12 cellular contexts compared by ENCODE assay signal in genomic region chr1:205429742-205430464, GRCh38. TPM values are rescaled to one million over a fixed set of nuclear protein-coding genes. Genes with fewer than 3 reads are reported as not detected.
DNase-seq lines count a peak whose midpoint lies in the region; ATAC-seq, FAIRE-seq and TF ChIP-seq lines count a peak whose summit lies in the region.
"Had no signal": no experiment of that assay in that cellular context is flagged by ENCODE, and none has a peak within 500 bp of the region (broad histone marks: within the 10 kb centered on the region; RNA-seq: fewer than 3 reads in every experiment).

No MANE protein-coding gene starts in this region.

- no peak overlapping the region for H3K9ac ChIP-seq in astrocyte (ENCODE audit: low read length)
- no peak overlapping the region for H3K9ac ChIP-seq in keratinocyte (ENCODE audit: control insufficient read depth, extremely low read depth, insufficient read depth, low read length)

- H3K79me2 ChIP-seq in astrocyte (ENCODE audit: insufficient read depth, low read length): no peaks in the 10 kb centered on the region
- no peaks in the 10 kb centered on the region for H3K79me2 ChIP-seq in keratinocyte (ENCODE audit: control insufficient read depth, insufficient read depth, low read length)

- H3K27me3 Mint-ChIP-seq in activated CD4-positive, alpha-beta T cell treated with anti-CD3 and anti-CD28 coated beads, Interleukin-2, amount 10 ng/mL, durations not matched to agents 24 days and 14 days: peaks cover 51% of the 10 kb centered on the region
- peaks cover 38% of the 10 kb centered on the region for H3K27me3 Mint-ChIP-seq in astrocyte (ENCODE audit: low read depth, unreplicated experiment)
- H3K27me3 Mint-ChIP-seq in stimulated activated naive B cell treated with anti-CD40 and anti-IgM and Interleukin-4, amounts not matched to agents 10 μg/mL and 1 μg/mL and 100 μg/mL, for 72 hours: peaks cover 6 to 7% of the 10 kb centered on the region in 2 donors

- H3K4me1 ChIP-seq in astrocyte (ENCODE audit: insufficient read depth, low read length) (peaks cover 9% of the 10 kb centered on the region), keratinocyte (ENCODE audit: control insufficient read depth, extremely low read depth, insufficient read depth, low read length) (peaks cover 4% of the 10 kb centered on the region)

- H4K20me1 ChIP-seq in astrocyte (ENCODE audit: insufficient read depth, low read length) (no peaks in the 10 kb centered on the region), keratinocyte (ENCODE audit: control insufficient read depth, extremely low read depth, insufficient read depth, low read length) (no peaks in the 10 kb centered on the region)

- no peaks in the 10 kb centered on the region for H3K36me3 Mint-ChIP-seq in activated CD4-positive, alpha-beta T cell treated with anti-CD3 and anti-CD28 coated beads, Interleukin-2, amount 10 ng/mL, durations not matched to agents 24 days and 14 days (ENCODE audit: low read depth)
- no peaks in the 10 kb centered on the region for H3K36me3 Mint-ChIP-seq in astrocyte (ENCODE audit: low read depth, unreplicated experiment)
- H3K36me3 Mint-ChIP-seq in stimulated activated naive B cell treated with anti-CD40 and anti-IgM and Interleukin-4, amounts not matched to agents 10 μg/mL and 1 μg/mL and 100 μg/mL, for 72 hours: no peaks in the 10 kb centered on the region

- POLR2A ChIA-PET in HEK293T (lab: Yijun Ruan, JAX): interaction anchor here (0.7 kb wide), 1 partner anchor 75 kb away, joined by 3 read pairs; no protein-coding TSS in a partner anchor

- peak overlapping the region; percentile 85 for H3K4me3 Mint-ChIP-seq in activated CD4-positive, alpha-beta T cell treated with anti-CD3 and anti-CD28 coated beads, Interleukin-2, amount 10 ng/mL, durations not matched to agents 24 days and 14 days
- H3K4me3 Mint-ChIP-seq in astrocyte (ENCODE audit: unreplicated experiment): peak overlapping the region; percentile 72
- H3K4me3 Mint-ChIP-seq in stimulated activated naive B cell treated with anti-CD40 and anti-IgM and Interleukin-4, amounts not matched to agents 10 μg/mL and 1 μg/mL and 100 μg/mL, for 72 hours: peak overlapping the region; percentile 66 to 85

- CTCF ChIA-PET in HEK293T (lab: Yijun Ruan, JAX): interaction anchor here (0.6 to 1.7 kb wide), 21 partner anchors 8 to 206 kb away, joined by 3 to 11 read pairs (median 4); partner anchors contain the start of gene LEMD1

- no peaks in the 10 kb centered on the region for H3K9me3 Mint-ChIP-seq in activated CD4-positive, alpha-beta T cell treated with anti-CD3 and anti-CD28 coated beads, Interleukin-2, amount 10 ng/mL, durations not matched to agents 24 days and 14 days
- H3K9me3 Mint-ChIP-seq in astrocyte (ENCODE audit: unreplicated experiment): no peaks in the 10 kb centered on the region
- H3K9me3 Mint-ChIP-seq in stimulated activated naive B cell treated with anti-CD40 and anti-IgM and Interleukin-4, amounts not matched to agents 10 μg/mL and 1 μg/mL and 100 μg/mL, for 72 hours: no peaks in the 10 kb centered on the region

- intact Hi-C loops in activated CD4-positive, alpha-beta T cell treated with anti-CD3 and anti-CD28 coated beads, Interleukin-2, amount 10 ng/mL, durations not matched to agents 24 days and 14 days (cut with micrococcal nuclease): no loop called here

- dilution Hi-C loops in keratinocyte (cut with MboI; ENCODE audit: extremely low pct_ligation_motif_present, low sequenced_read_pairs): no loop called here

- no peak for TF ChIP-seq CTCF in astrocyte (IDR thresholded peaks at IDR 0.05; ENCODE audit: insufficient read depth, low read depth, low read length)
- no peak for TF ChIP-seq CTCF in keratinocyte (optimal IDR thresholded peaks at IDR 0.05 in 1 of 3, IDR thresholded peaks at IDR 0.05 in 1 of 3, conservative IDR thresholded peaks at IDR 0.05 in 1 of 3; ENCODE audit: extremely low read depth in 1 of 3, insufficient read depth in 2 of 3, low read length in 3 of 3)

- DNase-seq in activated CD4-positive, alpha-beta T cell treated with anti-CD3 and anti-CD28 coated beads, Interleukin-2, amount 10 ng/mL, durations not matched to agents 24 days and 14 days: no peak
- DNase-seq in activated CD4-positive, alpha-beta T cell treated with anti-CD3 and anti-CD28 coated beads, Interleukin-2, amount 50 U/mL, for 1 hour: no peak
- DNase-seq in astrocyte (ENCODE audit: low read depth): no peak
- no peak for DNase-seq in keratinocyte (ENCODE audit: low read depth, low spot score)
- DNase-seq in stimulated activated naive B cell treated with anti-CD40 and anti-IgM and Interleukin-4, amounts not matched to agents 10 μg/mL and 1 μg/mL and 100 μg/mL, for 72 hours: no peak
- no peak for DNase-seq in NOMO-1 (lab: John Stamatoyannopoulos, UW; ENCODE audit: unreplicated experiment in 2 of 2)
- DNase-seq in HEK293T (ENCODE audit: extremely low spot score): no peak
- DNase-seq in UCSD-AML1 (lab: John Stamatoyannopoulos, UW; ENCODE audit: unreplicated experiment): no peak
- DNase-seq: SIG-M5 had no signal

- H3K4me1 Mint-ChIP-seq in activated CD4-positive, alpha-beta T cell treated with anti-CD3 and anti-CD28 coated beads, Interleukin-2, amount 10 ng/mL, durations not matched to agents 24 days and 14 days: peaks cover 7% of the 10 kb centered on the region
- H3K4me1 Mint-ChIP-seq in astrocyte (ENCODE audit: low read depth, unreplicated experiment): peaks cover 3% of the 10 kb centered on the region
- H3K4me1 Mint-ChIP-seq in stimulated activated naive B cell treated with anti-CD40 and anti-IgM and Interleukin-4, amounts not matched to agents 10 μg/mL and 1 μg/mL and 100 μg/mL, for 72 hours: peaks cover 28 to 36% of the 10 kb centered on the region in 2 donors

- H3K27me3 ChIP-seq in astrocyte (ENCODE audit: insufficient read depth, low read length) (peaks cover 25% of the 10 kb centered on the region), keratinocyte (ENCODE audit: control insufficient read depth, extremely low read depth, insufficient read depth, low read length) (peaks cover 30% of the 10 kb centered on the region)

- ATAC-seq in stimulated activated naive B cell treated with anti-CD40 and anti-IgM and Interleukin-4, amounts not matched to agents 10 μg/mL and 1 μg/mL and 100 μg/mL, for 72 hours (replicated peaks): no peak

- no peaks in the 10 kb centered on the region for H3K9me1 ChIP-seq in keratinocyte (ENCODE audit: control insufficient read depth, extremely low read depth, insufficient read depth, low read length)

- no peaks in the 10 kb centered on the region for H3K9me3 ChIP-seq in astrocyte (ENCODE audit: insufficient read depth, low read depth, low read length)
- no peaks in the 10 kb centered on the region for H3K9me3 ChIP-seq in keratinocyte (ENCODE audit: control insufficient read depth, low read depth, low read length)

- H2AFZ ChIP-seq in astrocyte (ENCODE audit: low read depth, low read length): peak overlapping the region; percentile 91
- H2AFZ ChIP-seq in keratinocyte (ENCODE audit: control insufficient read depth, low read length): peak overlapping the region; percentile 88

- H3K36me3 ChIP-seq in astrocyte (ENCODE audit: insufficient read depth, low read length) (no peaks in the 10 kb centered on the region), keratinocyte (ENCODE audit: control insufficient read depth in 2 of 2, extremely low read depth in 1 of 2, insufficient read depth in 2 of 2, low read length in 2 of 2) (no peaks in the 10 kb centered on the region)

- H3K4me3 ChIP-seq in astrocyte (ENCODE audit: insufficient read depth, low read depth, low read length) (no peak overlapping the region), keratinocyte (ENCODE audit: control insufficient read depth in 2 of 3, extremely low read depth in 1 of 3, insufficient read depth in 2 of 3, low read depth in 1 of 3, low read length in 3 of 3) (peak overlapping the region in 1 of 3 experiments; percentile 21)

- no peak for FAIRE-seq in astrocyte (lab: Jason Lieb, UNC)
- FAIRE-seq in keratinocyte (lab: Jason Lieb, UNC): no peak
- FAIRE-seq: frontal cortex had no signal

- H3K4me2 ChIP-seq in astrocyte (ENCODE audit: low read length) (peak overlapping the region; percentile 93), keratinocyte (ENCODE audit: control insufficient read depth, extremely low read depth, insufficient read depth, low read depth, low read length) (peak overlapping the region; percentile 80)

- H3K27ac Mint-ChIP-seq in activated CD4-positive, alpha-beta T cell treated with anti-CD3 and anti-CD28 coated beads, Interleukin-2, amount 10 ng/mL, durations not matched to agents 24 days and 14 days: no peak overlapping the region
- peak overlapping the region; percentile 63 for H3K27ac Mint-ChIP-seq in astrocyte (ENCODE audit: unreplicated experiment)
- peak overlapping the region; percentile 54 for H3K27ac Mint-ChIP-seq in stimulated activated naive B cell treated with anti-CD40 and anti-IgM and Interleukin-4, amounts not matched to agents 10 μg/mL and 1 μg/mL and 100 μg/mL, for 72 hours

- H3K27ac ChIP-seq in astrocyte (ENCODE audit: low read depth, low read length) (no peak overlapping the region), keratinocyte (ENCODE audit: control insufficient read depth, insufficient read depth, low read length) (no peak overlapping the region)
- H3K27ac ChIP-seq: skin epidermis had no signal

TF ChIP-seq in HEK293T, 16 proteins besides CTCF, POLR2A, EP300 and RAD21 (continues in another document):
- no peak for TF ChIP-seq TARDBP (IDR thresholded peaks at IDR 0.05)

RNA-seq across cellular contexts. Expression of gene LEMD1, which starts 8.0 kb away (rescaled TPM):
- 0.47 TPM in 1 of 2 replicates, not detected in the other for total RNA-seq in activated CD4-positive, alpha-beta T cell treated with anti-CD3 and anti-CD28 coated beads, Interleukin-2, amount 10 ng/mL, durations not matched to agents 24 days and 14 days
- total RNA-seq in astrocyte: 2.5 and 3.1 TPM in 2 replicates
- 0.91 to 3.4 TPM (median 1.9 TPM) in 3 replicates for polyA plus RNA-seq in keratinocyte
- polyA plus RNA-seq in keratinocyte (2011; ENCODE audit: low read depth): 53.8 TPM
- 2.7 and 4.3 TPM in 2 replicates for polyA plus RNA-seq in keratinocyte (2011; cell fraction: cytosol; rRNA removed)
- 6.5 and 7.2 TPM in 2 replicates for polyA plus RNA-seq in keratinocyte (2011; cell fraction: nucleus; rRNA removed)
- polyA plus RNA-seq in keratinocyte (2012; ENCODE audit: low replicate concordance): 1.8 and 60.2 TPM in 2 replicates
- 5.7 to 15.9 TPM (median 6.8 TPM) in 3 replicates for polyA minus RNA-seq in keratinocyte
- polyA minus RNA-seq in keratinocyte (2011; cell fraction: cytosol; rRNA and poly(A)+ RNA removed): not detected
- 3.9 and 5.8 TPM in 2 replicates for polyA minus RNA-seq in keratinocyte (2011; cell fraction: nucleus; rRNA and poly(A)+ RNA removed)
- total RNA-seq: urinary bladder had no signal
- polyA plus RNA-seq: urinary bladder had no signal

RNA-seq across cellular contexts. Expression of gene BLACAT1, which starts 25.9 kb away (rescaled TPM):
- total RNA-seq in activated CD4-positive, alpha-beta T cell treated with anti-CD3 and anti-CD28 coated beads, Interleukin-2, amount 10 ng/mL, durations not matched to agents 24 days and 14 days: 0.16 and 0.17 TPM in 2 replicates
- total RNA-seq in astrocyte: 2.2 and 2.3 TPM in 2 replicates
- 2.3 to 5.2 TPM (median 4.0 TPM) in 3 replicates for polyA plus RNA-seq in keratinocyte
- 0.62 TPM for polyA plus RNA-seq in keratinocyte (2011; ENCODE audit: low read depth)
- polyA plus RNA-seq in keratinocyte (2011; cell fraction: cytosol; rRNA removed): 1.7 and 2.2 TPM in 2 replicates
- 14.6 and 16.6 TPM in 2 replicates for polyA plus RNA-seq in keratinocyte (2011; cell fraction: nucleus; rRNA removed)
- 1.3 and 1.8 TPM in 2 replicates for polyA plus RNA-seq in keratinocyte (2012; ENCODE audit: low replicate concordance)
- 3.4 to 9.0 TPM (median 6.4 TPM) in 3 replicates for polyA minus RNA-seq in keratinocyte
- polyA minus RNA-seq in keratinocyte (2011; cell fraction: cytosol; rRNA and poly(A)+ RNA removed): 1.2 TPM
- 3.9 and 7.1 TPM in 2 replicates for polyA minus RNA-seq in keratinocyte (2011; cell fraction: nucleus; rRNA and poly(A)+ RNA removed)
- total RNA-seq: urinary bladder had no signal
